In the genomic region with DNA sequence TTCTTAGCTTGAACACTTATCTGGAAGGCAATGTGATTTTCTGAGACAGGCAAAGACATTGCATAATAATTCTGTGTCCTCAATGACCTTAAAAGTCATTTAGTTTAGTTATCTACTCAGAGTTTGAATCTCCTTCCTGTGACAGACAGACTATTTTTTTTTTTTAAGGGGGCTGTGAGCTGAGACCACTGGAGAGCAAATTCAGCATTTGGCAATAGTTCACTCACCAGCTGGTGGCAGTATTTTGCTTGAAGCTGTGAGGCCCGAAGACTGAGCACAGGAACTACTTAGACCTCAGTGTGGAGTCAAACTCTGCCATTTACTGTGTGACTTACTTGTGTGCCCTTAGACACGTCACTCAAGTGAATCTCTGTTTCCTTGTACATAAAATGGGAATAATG, we compare ENCODE assay signal across 8 cellular contexts. TPM values are rescaled to one million over a fixed set of nuclear protein-coding genes. Genes with fewer than 3 reads are reported as not detected.
A peak's percentile ranks its signal among the peaks of the same experiment; 100 is the strongest.
DNase-seq lines count a peak whose midpoint lies in the region; ATAC-seq and TF ChIP-seq lines count a peak whose summit lies in the region.

No MANE protein-coding gene starts in this region.

- peak; percentile 66 for ATAC-seq in Right ventricle myocardium superior (ENCODE audit: poor library complexity)
- ATAC-seq in GM18505 (IDR thresholded peaks at IDR 0.05; ENCODE audit: unreplicated experiment) = no peak

- TF ChIP-seq EP300 in Ishikawa (IDR thresholded peaks at IDR 0.05; ENCODE audit: borderline replicate concordance) = no peak

- DNase-seq in Right ventricle myocardium superior = no peak
- no peak for DNase-seq in cardiac septum (ENCODE audit: low spot score)
- DNase-seq in RKO (ENCODE audit: low spot score) = peak; percentile 65
- peak; percentile 64 for DNase-seq in fibroblast of mammary gland (ENCODE audit: low read depth)
- peak; percentile 57 for DNase-seq in renal cortical epithelial cell (ENCODE audit: low read depth)
- DNase-seq in HuH-7.5 (ENCODE audit: low spot score) = no peak

- intact Hi-C loops in Right ventricle myocardium superior (cut with DNase I) = loop anchor here (5.0 kb wide), 1 partner anchor 106 kb away; no protein-coding TSS in a partner anchor
- intact Hi-C loops in cardiac septum (cut with DNase I) = loop anchor here (5.0 kb wide), 1 partner anchor 106 kb away; no protein-coding TSS in a partner anchor

- TF ChIP-seq CTCF in fibroblast of mammary gland (conservative IDR thresholded peaks at IDR 0.05; ENCODE audit: control insufficient read depth, insufficient read depth, low read depth, low read length) = peak; percentile 63

- TF ChIP-seq POLR2A in GM18505 (IDR thresholded peaks at IDR 0.05; ENCODE audit: borderline replicate concordance, extremely low read depth, insufficient read depth, insufficient read length) = no peak

- peak; percentile 90 for TF ChIP-seq RAD21 in Ishikawa (IDR thresholded peaks at IDR 0.05; ENCODE audit: low read depth)

- no peak overlapping the region for H3K4me3 ChIP-seq in fibroblast of mammary gland (ENCODE audit: control insufficient read depth, low read depth, low read length)

TF ChIP-seq in Ishikawa, 13 proteins besides CTCF, POLR2A, EP300 and RAD21:
- TF ChIP-seq ZBTB7A (IDR thresholded peaks at IDR 0.05; ENCODE audit: low read depth) = peak; percentile 70; the same call in 1 of the 2 replicates
- TF ChIP-seq CREB1 (IDR thresholded peaks at IDR 0.05; ENCODE audit: low read depth) = no peak
- TF ChIP-seq, protein P1, sequence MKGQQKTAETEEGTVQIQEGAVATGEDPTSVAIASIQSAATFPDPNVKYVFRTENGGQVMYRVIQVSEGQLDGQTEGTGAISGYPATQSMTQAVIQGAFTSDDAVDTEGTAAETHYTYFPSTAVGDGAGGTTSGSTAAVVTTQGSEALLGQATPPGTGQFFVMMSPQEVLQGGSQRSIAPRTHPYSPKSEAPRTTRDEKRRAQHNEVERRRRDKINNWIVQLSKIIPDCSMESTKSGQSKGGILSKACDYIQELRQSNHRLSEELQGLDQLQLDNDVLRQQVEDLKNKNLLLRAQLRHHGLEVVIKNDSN (IDR thresholded peaks at IDR 0.05) = no peak
- TF ChIP-seq, protein P2, sequence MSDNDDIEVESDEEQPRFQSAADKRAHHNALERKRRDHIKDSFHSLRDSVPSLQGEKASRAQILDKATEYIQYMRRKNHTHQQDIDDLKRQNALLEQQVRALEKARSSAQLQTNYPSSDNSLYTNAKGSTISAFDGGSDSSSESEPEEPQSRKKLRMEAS (IDR thresholded peaks at IDR 0.05) = no peak

RNA-seq across cellular contexts. Expression of a gene that starts 22.9 kb away (rescaled TPM):
- 49.7 TPM for total RNA-seq in Right ventricle myocardium superior
- 43.5 TPM for total RNA-seq in cardiac septum
- 6.9 and 32.8 TPM in 2 replicates for total RNA-seq in renal cortical epithelial cell

RNA-seq across cellular contexts. Expression of a gene that starts 28.4 kb away (rescaled TPM):
- 6.2 TPM for total RNA-seq in Right ventricle myocardium superior
- 19.8 TPM for total RNA-seq in cardiac septum
- total RNA-seq in renal cortical epithelial cell = 72.7 and 446 TPM in 2 replicates

Comparison
In these comparisons a context has a peak if more than half of its experiments do, and no peak if none do; other contexts are left out.
1. DNase-seq: peak in RKO (single experiment), fibroblast of mammary gland (single experiment) and renal cortical epithelial cell (single experiment); none in Right ventricle myocardium superior (single experiment), cardiac septum (single experiment) and HuH-7.5 (single experiment).